25 cellular contexts compared by ENCODE assay signal in the genomic region with DNA sequence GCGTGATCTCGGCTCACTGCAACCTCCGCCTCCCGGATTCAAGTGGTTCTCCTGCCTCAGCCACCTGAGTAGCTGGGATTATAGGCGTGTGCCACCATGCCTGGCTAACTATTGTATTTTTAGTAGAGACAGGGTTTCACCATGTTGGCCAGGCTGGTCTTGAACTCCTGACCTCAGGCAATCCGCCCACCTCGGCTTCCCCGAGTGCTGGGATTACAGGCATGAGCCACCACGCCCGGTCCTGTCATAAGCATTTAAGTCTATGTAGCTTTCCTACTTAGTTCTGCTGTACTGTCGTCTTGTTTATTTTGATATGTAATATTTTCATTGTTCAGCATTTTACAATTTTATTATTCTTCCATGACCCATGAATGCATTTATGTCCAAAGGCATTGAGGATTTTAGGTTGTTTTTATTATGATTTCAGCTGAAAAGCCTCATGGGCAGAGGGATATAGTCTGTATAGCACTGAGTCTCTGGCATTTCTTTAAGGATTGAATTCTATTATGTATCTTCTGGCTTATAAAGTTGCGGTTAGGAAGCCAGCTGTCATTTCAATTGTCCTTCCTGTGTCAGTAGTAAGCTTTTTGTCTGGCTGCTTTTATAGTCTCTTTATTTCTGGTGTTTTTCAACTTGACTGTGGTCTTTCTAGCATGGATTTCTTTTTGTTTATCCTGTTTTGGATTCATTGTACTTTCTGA. TPM values are rescaled to one million over a fixed set of nuclear protein-coding genes. Genes with fewer than 3 reads are reported as not detected.
DNase-seq lines count a peak whose midpoint lies in the region; ATAC-seq lines count a peak whose summit lies in the region.
"Had no signal": no experiment of that assay in that cellular context is flagged by ENCODE, and none has a peak within 500 bp of the region (broad histone marks: within the 10 kb centered on the region; RNA-seq: fewer than 3 reads in every experiment).

No MANE protein-coding gene starts in this region.

- no peak for DNase-seq in activated T-cell treated with anti-CD3 and anti-CD28 coated beads, Interleukin-2, amount 50 U/mL, for 24 hours
- DNase-seq in activated T-cell treated with anti-CD3 and anti-CD28 coated beads, Interleukin-2, amount 50 U/mL, for 1 hour, result no peak
- DNase-seq in Jurkat, Clone E6-1 (ENCODE audit: low read depth, low spot score), result peak; percentile 10
- DNase-seq in central memory CD8-positive, alpha-beta T cell (ENCODE audit: low spot score in 2 of 2), result no peak
- DNase-seq in NCI-H1436 treated with DMSO at 0.1 percent for 48 hours (lab: John Stamatoyannopoulos, UW), result no peak
- DNase-seq in HCEC 1CT, result no peak
- DNase-seq: ACHN; activated CD4-positive, CD25-positive, alpha-beta regulatory T cell; activated CD8-positive, alpha-beta memory T cell treated with anti-CD3 and anti-CD28 coated beads, Interleukin-2, amount 10 ng/mL, durations not matched to agents 7 days and 5 days; hippocampal formation; islet precursor cell; lower lobe of right lung; NCI-H2029 treated with DMSO at 0.1 percent for 48 hours; NK-92 treated with Interleukin-12 subunit alpha and Interleukin-12 subunit beta, amount 100 ng/mL, for 24 hours; sigmoid colon; stimulated activated CD4-positive, alpha-beta T cell treated with anti-CD3 and anti-CD28 coated beads, Interleukin-2, amount 100 ng/mL, for 24 hours; uterus had no signal

- H3K4me3 Mint-ChIP-seq in activated T-cell treated with anti-CD3 and anti-CD28 coated beads, Interleukin-2, amount 50 U/mL, for 24 hours, result no peak overlapping the region
- no peak overlapping the region for H3K4me3 Mint-ChIP-seq in central memory CD8-positive, alpha-beta T cell
- H3K4me3 Mint-ChIP-seq: activated CD8-positive, alpha-beta memory T cell treated with anti-CD3 and anti-CD28 coated beads, Interleukin-2, amount 10 ng/mL, durations not matched to agents 7 days and 5 days; CD14-positive monocyte had no signal

- H3K4me1 ChIP-seq in skeletal muscle satellite cell (ENCODE audit: control insufficient read depth, insufficient read depth, low read length), result peaks cover 10% of the 10 kb centered on the region
- H3K4me1 ChIP-seq: lower lobe of right lung, uterus had no signal

- no peaks in the 10 kb centered on the region for H3K36me3 ChIP-seq in skeletal muscle satellite cell (ENCODE audit: insufficient read depth, low read length)
- H3K36me3 ChIP-seq: ovary, sigmoid colon, uterus had no signal

- ATAC-seq in central memory CD8-positive, alpha-beta T cell (replicated peaks; ENCODE audit: extremely low read depth, poor library complexity, severe bottlenecking), result no peak
- ATAC-seq in HG02885 (IDR thresholded peaks at IDR 0.05; ENCODE audit: poor library complexity, unreplicated experiment), result no peak
- ATAC-seq: lower lobe of right lung had no signal

- no peaks in the 10 kb centered on the region for H3K27me3 Mint-ChIP-seq in activated T-cell treated with anti-CD3 and anti-CD28 coated beads, Interleukin-2, amount 50 U/mL, for 24 hours
- no peaks in the 10 kb centered on the region for H3K27me3 Mint-ChIP-seq in central memory CD8-positive, alpha-beta T cell
- H3K27me3 Mint-ChIP-seq: activated CD8-positive, alpha-beta memory T cell treated with anti-CD3 and anti-CD28 coated beads, Interleukin-2, amount 10 ng/mL, durations not matched to agents 7 days and 5 days; brain; IgD-negative memory B cell had no signal

- no peaks in the 10 kb centered on the region for H3K9me3 Mint-ChIP-seq in activated T-cell treated with anti-CD3 and anti-CD28 coated beads, Interleukin-2, amount 50 U/mL, for 24 hours
- peaks cover 6% of the 10 kb centered on the region for H3K9me3 Mint-ChIP-seq in central memory CD8-positive, alpha-beta T cell
- H3K9me3 Mint-ChIP-seq: CD14-positive monocyte, IgD-negative memory B cell had no signal

- H3K9ac ChIP-seq in skeletal muscle satellite cell (ENCODE audit: low read depth, low read length), result no peak overlapping the region

- H3K4me1 Mint-ChIP-seq in activated T-cell treated with anti-CD3 and anti-CD28 coated beads, Interleukin-2, amount 50 U/mL, for 24 hours (ENCODE audit: low read depth), result peaks cover 66% of the 10 kb centered on the region
- H3K4me1 Mint-ChIP-seq in central memory CD8-positive, alpha-beta T cell, result peaks cover 64% of the 10 kb centered on the region

- H3K27me3 ChIP-seq in skeletal muscle satellite cell (ENCODE audit: control insufficient read depth, insufficient read depth, low read length), result no peaks in the 10 kb centered on the region
- H3K27me3 ChIP-seq: ovary, Peyer's patch, sigmoid colon, uterus had no signal

- peak overlapping the region; percentile 92 for H3K27ac Mint-ChIP-seq in activated T-cell treated with anti-CD3 and anti-CD28 coated beads, Interleukin-2, amount 50 U/mL, for 24 hours
- peak overlapping the region; percentile 37 for H3K27ac Mint-ChIP-seq in central memory CD8-positive, alpha-beta T cell (ENCODE audit: low read depth)

- peak overlapping the region; percentile 5 for H3K4me2 ChIP-seq in skeletal muscle satellite cell (ENCODE audit: low read length)

- H3K4me3 ChIP-seq in Jurkat, Clone E6-1 (ENCODE audit: low read length), result no peak overlapping the region
- no peak overlapping the region for H3K4me3 ChIP-seq in skeletal muscle satellite cell (ENCODE audit: low read length)
- H3K4me3 ChIP-seq: coronary artery, lower lobe of right lung, ovary, Peyer's patch, sigmoid colon, uterus had no signal

- H3K9me3 ChIP-seq in skeletal muscle satellite cell (replicated peaks; ENCODE audit: low read length), result no peaks in the 10 kb centered on the region
- H3K9me3 ChIP-seq: lower lobe of right lung, ovary, Peyer's patch, sigmoid colon, uterus had no signal

- peaks cover 77% of the 10 kb centered on the region for H3K36me3 Mint-ChIP-seq in activated T-cell treated with anti-CD3 and anti-CD28 coated beads, Interleukin-2, amount 50 U/mL, for 24 hours (ENCODE audit: low read depth)
- H3K36me3 Mint-ChIP-seq in central memory CD8-positive, alpha-beta T cell (ENCODE audit: insufficient read depth), result peaks cover 25% of the 10 kb centered on the region

RNA-seq across cellular contexts. Expression of gene AGPAT3, which starts 9.2 kb away (rescaled TPM):
- 22.0 TPM for polyA plus RNA-seq in Jurkat, Clone E6-1 (2012; ENCODE audit: insufficient read depth, insufficient read length)
- total RNA-seq in skeletal muscle satellite cell (2012; rRNA removed), result 23.4 and 27.4 TPM in 2 replicates
